Comparison of ENCODE assay signal across 8 cellular contexts in genomic region chr3:9224490-9224889, GRCh38.
DNase-seq lines count a peak whose midpoint lies in the region; ATAC-seq and TF ChIP-seq lines count a peak whose summit lies in the region.

No MANE protein-coding gene starts in this region.

- DNase-seq in epithelial cell of esophagus (ENCODE audit: low read depth) (peak; percentile 33), KBM-7 (no peak), NCI-H187 (lab: John Stamatoyannopoulos, UW) (no peak), iPS-NIHi11 (ENCODE audit: low spot score) (no peak), NCI-H1092 (lab: John Stamatoyannopoulos, UW) (no peak)

- peak; percentile 97 for ATAC-seq in GM18511 (IDR thresholded peaks at IDR 0.05; ENCODE audit: unreplicated experiment)
- ATAC-seq in GM21381 (IDR thresholded peaks at IDR 0.05; ENCODE audit: unreplicated experiment): peak; percentile 95
- ATAC-seq in HG03378 (IDR thresholded peaks at IDR 0.05; ENCODE audit: unreplicated experiment): peak; percentile 97

- no peak for TF ChIP-seq CTCF in epithelial cell of esophagus (IDR thresholded peaks at IDR 0.05; ENCODE audit: insufficient read depth, low read depth, low read length, missing control alignments)

- H3K4me3 ChIP-seq in epithelial cell of esophagus (ENCODE audit: low read length): no peak overlapping the region

- in situ Hi-C loops in KBM-7 (cut with MboI; ENCODE audit: low pct_unique_long_range_greater_than_20kb, low sequenced_read_pairs): no loop called here
